1 cellular context compared by ENCODE assay signal in the genomic region with DNA sequence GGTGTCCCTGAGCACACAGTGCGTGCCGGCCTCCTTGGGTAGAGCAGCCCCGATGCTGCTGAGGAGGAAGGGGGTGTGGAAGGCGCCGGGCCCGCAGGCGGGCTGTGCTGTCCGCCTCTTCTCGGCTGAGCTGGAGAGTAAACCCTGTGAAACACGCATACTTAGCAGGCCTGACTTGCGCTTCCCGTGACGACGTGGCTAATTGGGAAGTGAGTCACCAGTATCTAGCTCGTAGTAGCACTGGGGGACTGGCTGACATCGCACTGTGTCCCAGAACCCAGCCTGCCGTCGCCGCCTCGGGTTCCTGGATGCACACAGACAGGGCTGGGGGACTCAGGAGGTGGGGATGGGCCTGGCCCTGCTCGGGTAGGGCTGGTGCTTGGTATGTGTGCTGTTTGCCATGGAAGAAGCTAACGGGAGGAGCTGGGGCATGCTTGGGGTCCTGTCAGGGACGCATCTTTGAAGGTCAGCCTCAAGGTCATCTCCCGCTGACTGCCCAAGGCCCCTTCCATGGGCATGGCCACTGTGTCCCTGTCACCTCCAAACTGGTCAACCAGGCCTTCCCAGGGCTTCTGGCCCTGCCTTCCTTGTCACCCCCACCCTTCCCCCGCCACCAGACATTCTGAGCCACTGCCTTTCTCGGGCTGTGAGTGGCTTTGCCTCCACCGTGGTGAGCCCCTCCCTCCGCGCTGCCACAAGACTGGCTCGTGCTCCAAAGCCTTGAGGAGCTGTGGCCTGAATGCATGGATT.
TF ChIP-seq lines count a peak whose summit lies in the region.

No MANE protein-coding gene starts in this region.

TF ChIP-seq in HepG2, 621 proteins besides CTCF, POLR2A, EP300 and RAD21 (continued from another document):
- TF ChIP-seq, protein P1, sequence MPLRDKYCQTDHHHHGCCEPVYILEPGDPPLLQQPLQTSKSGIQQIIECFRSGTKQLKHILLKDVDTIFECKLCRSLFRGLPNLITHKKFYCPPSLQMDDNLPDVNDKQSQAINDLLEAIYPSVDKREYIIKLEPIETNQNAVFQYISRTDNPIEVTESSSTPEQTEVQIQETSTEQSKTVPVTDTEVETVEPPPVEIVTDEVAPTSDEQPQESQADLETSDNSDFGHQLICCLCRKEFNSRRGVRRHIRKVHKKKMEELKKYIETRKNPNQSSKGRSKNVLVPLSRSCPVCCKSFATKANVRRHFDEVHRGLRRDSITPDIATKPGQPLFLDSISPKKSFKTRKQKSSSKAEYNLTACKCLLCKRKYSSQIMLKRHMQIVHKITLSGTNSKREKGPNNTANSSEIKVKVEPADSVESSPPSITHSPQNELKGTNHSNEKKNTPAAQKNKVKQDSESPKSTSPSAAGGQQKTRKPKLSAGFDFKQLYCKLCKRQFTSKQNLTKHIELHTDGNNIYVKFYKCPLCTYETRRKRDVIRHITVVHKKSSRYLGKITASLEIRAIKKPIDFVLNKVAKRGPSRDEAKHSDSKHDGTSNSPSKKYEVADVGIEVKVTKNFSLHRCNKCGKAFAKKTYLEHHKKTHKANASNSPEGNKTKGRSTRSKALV (CRISPR knock-in tag; IDR thresholded peaks at IDR 0.05): no peak
- TF ChIP-seq ZNF562 (CRISPR knock-in tag; IDR thresholded peaks at IDR 0.05; ENCODE audit: borderline replicate concordance): no peak
- TF ChIP-seq, protein P2, sequence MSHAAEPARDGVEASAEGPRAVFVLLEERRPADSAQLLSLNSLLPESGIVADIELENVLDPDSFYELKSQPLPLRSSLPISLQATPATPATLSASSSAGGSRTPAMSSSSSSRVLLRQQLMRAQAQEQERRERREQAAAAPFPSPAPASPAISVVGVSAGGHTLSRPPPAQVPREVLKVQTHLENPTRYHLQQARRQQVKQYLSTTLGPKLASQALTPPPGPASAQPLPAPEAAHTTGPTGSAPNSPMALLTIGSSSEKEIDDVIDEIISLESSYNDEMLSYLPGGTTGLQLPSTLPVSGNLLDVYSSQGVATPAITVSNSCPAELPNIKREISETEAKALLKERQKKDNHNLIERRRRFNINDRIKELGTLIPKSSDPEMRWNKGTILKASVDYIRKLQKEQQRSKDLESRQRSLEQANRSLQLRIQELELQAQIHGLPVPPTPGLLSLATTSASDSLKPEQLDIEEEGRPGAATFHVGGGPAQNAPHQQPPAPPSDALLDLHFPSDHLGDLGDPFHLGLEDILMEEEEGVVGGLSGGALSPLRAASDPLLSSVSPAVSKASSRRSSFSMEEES (CRISPR knock-in tag; IDR thresholded peaks at IDR 0.05): no peak
